In the genomic region with DNA sequence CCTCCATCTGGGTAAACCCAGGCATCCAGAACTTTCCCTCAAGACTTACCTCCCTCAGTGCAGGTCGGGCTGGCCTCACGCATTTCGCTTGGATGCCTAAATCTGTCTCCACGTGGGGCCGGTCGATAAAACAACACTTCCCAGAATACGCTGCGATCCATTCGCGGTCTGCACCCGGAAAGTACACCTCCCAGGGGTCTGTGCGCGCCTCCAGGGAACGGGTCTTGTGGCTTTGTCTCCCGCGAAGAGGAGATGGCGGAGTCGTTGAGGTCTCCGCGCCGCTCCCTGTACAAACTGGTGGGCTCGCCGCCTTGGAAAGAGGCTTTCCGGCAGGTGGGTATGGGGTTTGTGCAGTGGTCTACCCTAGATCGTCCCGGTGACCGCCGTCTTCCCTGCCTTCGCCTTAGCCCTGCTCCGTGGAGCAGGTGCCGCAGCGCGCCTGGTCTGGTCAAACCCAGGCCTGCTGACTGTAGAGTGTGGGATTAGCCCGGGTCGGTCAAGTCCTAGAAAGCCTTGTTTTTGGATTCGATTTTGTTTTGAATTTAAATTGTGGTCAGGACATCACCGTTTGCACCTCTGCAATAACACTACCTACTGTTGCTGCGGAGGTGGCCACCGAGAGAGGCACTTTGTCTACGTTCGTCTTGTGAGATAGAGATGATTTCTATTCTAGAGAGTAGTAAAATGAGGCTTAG, we compare ENCODE assay signal across 8 cellular contexts. TPM values are rescaled to one million over a fixed set of nuclear protein-coding genes. Genes with fewer than 3 reads are reported as not detected.
DNase-seq lines count a peak whose midpoint lies in the region; ATAC-seq, FAIRE-seq and TF ChIP-seq lines count a peak whose summit lies in the region.

A gene with protein sequence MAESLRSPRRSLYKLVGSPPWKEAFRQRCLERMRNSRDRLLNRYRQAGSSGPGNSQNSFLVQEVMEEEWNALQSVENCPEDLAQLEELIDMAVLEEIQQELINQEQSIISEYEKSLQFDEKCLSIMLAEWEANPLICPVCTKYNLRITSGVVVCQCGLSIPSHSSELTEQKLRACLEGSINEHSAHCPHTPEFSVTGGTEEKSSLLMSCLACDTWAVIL (plus strand): TSS at position 224 of the 695 bp plus-strand sequence. CDS start 29 bp downstream, at position 253.

- no peak within 1 kb of the TSS; the same call in 1 of the 2 replicates for H2BK15ac ChIP-seq in H1 (ENCODE audit: low read length)

- peaks cover 0 to 4% (median 2%) of the 10 kb centered on the region in 4 experiments; a peak in 3 of 7 replicates for H3K4me1 ChIP-seq in H1 (replicated peaks in 1 of 4; ENCODE audit: control insufficient read depth in 3 of 4, insufficient read depth in 4 of 4, low read length in 3 of 4)
- H3K4me1 ChIP-seq in mesodermal cell (ENCODE audit: control insufficient read depth, insufficient read depth, low read length, poor library complexity, severe bottlenecking) = peaks cover 12% of the 10 kb centered on the region

- peak; percentile 46 for ATAC-seq in GM19372 (IDR thresholded peaks at IDR 0.05; ENCODE audit: low read depth, unreplicated experiment)
- ATAC-seq in HG03521 (IDR thresholded peaks at IDR 0.05; ENCODE audit: unreplicated experiment) = peak; percentile 42
- ATAC-seq in activated CD8-positive, alpha-beta T cell treated with anti-CD3 and anti-CD28 coated beads for 36 hours = peak; percentile 70

- peak within 1 kb of the TSS; percentile 98 to 99 for H3K4me3 Mint-ChIP-seq in CD14-positive monocyte
- H3K4me3 Mint-ChIP-seq in activated CD8-positive, alpha-beta T cell treated with anti-CD3 and anti-CD28 coated beads for 36 hours = peak within 1 kb of the TSS; percentile 100

- TF ChIP-seq CTCF in CD14-positive monocyte (IDR thresholded peaks at IDR 0.05) (no peak), H1 (IDR thresholded peaks at IDR 0.05; ENCODE audit: control extremely low read depth in 1 of 3, insufficient read depth in 1 of 3, low read depth in 1 of 3, low read length in 3 of 3) (no peak)
- no peak for TF ChIP-seq CTCF in activated CD8-positive, alpha-beta T cell treated with anti-CD3 and anti-CD28 coated beads for 36 hours (IDR thresholded peaks at IDR 0.05)

- peak within 1 kb of the TSS; percentile 99; the same call in 1 of the 2 replicates for H4K8ac ChIP-seq in H1 (ENCODE audit: extremely low read depth, insufficient read depth, low read length)

- H2AFZ ChIP-seq in H1 (ENCODE audit: low read length) = peak within 1 kb of the TSS; percentile 100

- H3K27me3 ChIP-seq in H1 (replicated peaks in 1 of 4; ENCODE audit: control insufficient read depth in 3 of 4, extremely low read depth in 1 of 4, insufficient read depth in 3 of 4, low read length in 3 of 4) = no peaks in the 10 kb centered on the region

- peaks cover 19 to 59% (median 38%) of the 10 kb centered on the region in 4 experiments for H3K36me3 ChIP-seq in H1 (ENCODE audit: control insufficient read depth in 2 of 4, insufficient read depth in 4 of 4, low read length in 3 of 4)
- H3K36me3 ChIP-seq in mesodermal cell (ENCODE audit: control insufficient read depth, insufficient read depth, low read length) = peaks cover 62% of the 10 kb centered on the region

- no peak within 1 kb of the TSS for H3K23ac ChIP-seq in H1 (ENCODE audit: insufficient read length)

- no peaks in the 10 kb centered on the region for H3K9me3 Mint-ChIP-seq in CD14-positive monocyte
- H3K9me3 Mint-ChIP-seq in activated CD8-positive, alpha-beta T cell treated with anti-CD3 and anti-CD28 coated beads for 36 hours = no peaks in the 10 kb centered on the region

- POLR2A ChIA-PET in activated CD8-positive, alpha-beta T cell treated with anti-CD3 and anti-CD28 coated beads for 36 hours (lab: Charles Lee) = interaction anchor here (0.6 to 4.4 kb wide), 22 partner anchors 8 to 588 kb away, joined by 3 to 40 read pairs (median 4); a partner anchor contains a TSS
- POLR2A ChIA-PET in H1 (lab: Charles Lee; ENCODE audit: partially characterized antibody) = interaction anchor here (0.9 to 11.3 kb wide), 17 partner anchors 10 to 66 kb away, joined by 3 to 225 read pairs (median 5); a partner anchor contains a TSS

- peaks cover 0 to 2% (median 2%) of the 10 kb centered on the region in 3 donors for H3K27me3 Mint-ChIP-seq in CD14-positive monocyte (ENCODE audit: low read depth in 3 of 3)
- H3K27me3 Mint-ChIP-seq in activated CD8-positive, alpha-beta T cell treated with anti-CD3 and anti-CD28 coated beads for 36 hours = no peaks in the 10 kb centered on the region

- peak within 1 kb of the TSS; percentile 97; the same call in 1 of the 2 replicates for H3K18ac ChIP-seq in H1 (ENCODE audit: extremely low read depth, low read length)

- H3K23me2 ChIP-seq in H1 (ENCODE audit: low read depth, low read length) = peaks cover 5% of the 10 kb centered on the region

- peaks cover 23% of the 10 kb centered on the region for H3K4me1 Mint-ChIP-seq in CD14-positive monocyte
- H3K4me1 Mint-ChIP-seq in activated CD8-positive, alpha-beta T cell treated with anti-CD3 and anti-CD28 coated beads for 36 hours (ENCODE audit: low read depth) = peaks cover 43% of the 10 kb centered on the region

- peak within 1 kb of the TSS; percentile 96 for H4K91ac ChIP-seq in H1 (replicated peaks; ENCODE audit: insufficient read length, low read length)

- no peak within 1 kb of the TSS; the same call in 1 of the 2 replicates for H2AK5ac ChIP-seq in H1 (ENCODE audit: low read depth, low read length)

- H3K36me3 Mint-ChIP-seq in CD14-positive monocyte = peaks cover 32 to 50% of the 10 kb centered on the region in 2 donors
- peaks cover 57% of the 10 kb centered on the region for H3K36me3 Mint-ChIP-seq in activated CD8-positive, alpha-beta T cell treated with anti-CD3 and anti-CD28 coated beads for 36 hours (ENCODE audit: low read depth)

- H3K14ac ChIP-seq in H1 (ENCODE audit: insufficient read length) = no peak within 1 kb of the TSS

- peak within 1 kb of the TSS; percentile 55 to 94 for H3K4me2 ChIP-seq in H1 (ENCODE audit: insufficient read depth in 1 of 2, low read depth in 2 of 2, low read length in 2 of 2)

- H3K79me2 ChIP-seq in H1 (ENCODE audit: control insufficient read depth in 1 of 2, insufficient read depth in 2 of 2, low read length in 2 of 2) = peaks cover 23 to 70% of the 10 kb centered on the region in 2 experiments

- peak; percentile 85 to 94 for TF ChIP-seq POLR2A in H1 (IDR thresholded peaks at IDR 0.05; ENCODE audit: control extremely low read depth in 1 of 2, low read depth in 2 of 2, low read length in 2 of 2)

- no peak within 1 kb of the TSS for H2BK20ac ChIP-seq in H1 (ENCODE audit: low read length)

- H2BK120ac ChIP-seq in H1 (replicated peaks; ENCODE audit: low read depth, low read length) = peak within 1 kb of the TSS; percentile 58

- FAIRE-seq in H1 (lab: Jason Lieb, UNC) = no peak

- peak within 1 kb of the TSS; percentile 67 to 99 (median 97) for H3K4me3 ChIP-seq in H1 (ENCODE audit: extremely low read depth in 1 of 4, insufficient read depth in 2 of 4, low read depth in 3 of 4, low read length in 4 of 4)
- peak within 1 kb of the TSS; percentile 87 for H3K4me3 ChIP-seq in mesodermal cell (ENCODE audit: extremely low read depth, insufficient read depth, low read length, poor library complexity, severe bottlenecking)

- peak within 1 kb of the TSS; percentile 98 for H2BK12ac ChIP-seq in H1 (ENCODE audit: low read depth, low read length)

- CTCF ChIA-PET in activated CD8-positive, alpha-beta T cell treated with anti-CD3 and anti-CD28 coated beads for 36 hours (lab: Charles Lee) = interaction anchor here (3.8 kb wide), 1 partner anchor 19 kb away, joined by 43 read pairs; a partner anchor contains a TSS
- CTCF ChIA-PET in H1 (lab: Charles Lee; ENCODE audit: partially characterized antibody) = interaction anchor here (1.8 kb wide), 1 partner anchor 11 kb away, joined by 7 read pairs; no protein-coding TSS in a partner anchor

- peak within 1 kb of the TSS; percentile 96 for H2BK5ac ChIP-seq in H1 (ENCODE audit: low read depth, low read length)

- peak within 1 kb of the TSS; percentile 83 for H3K56ac ChIP-seq in H1 (replicated peaks; ENCODE audit: insufficient read length, low read depth, low read length)

- H3K27ac Mint-ChIP-seq in CD14-positive monocyte = peak within 1 kb of the TSS; percentile 88 to 97 (median 95)
- peak within 1 kb of the TSS; percentile 100 for H3K27ac Mint-ChIP-seq in activated CD8-positive, alpha-beta T cell treated with anti-CD3 and anti-CD28 coated beads for 36 hours

- H4K20me1 ChIP-seq in H1 (replicated peaks in 1 of 2; ENCODE audit: control insufficient read depth in 1 of 2, insufficient read depth in 2 of 2, low read length in 2 of 2) = peaks cover 4% of the 10 kb centered on the region in 2 experiments

- H3K9me3 ChIP-seq in H1 (ENCODE audit: insufficient read depth in 2 of 2, low read depth in 1 of 2, low read length in 1 of 2) = no peaks in the 10 kb centered on the region
- no peaks in the 10 kb centered on the region for H3K9me3 ChIP-seq in mesodermal cell (ENCODE audit: control insufficient read depth, low read length)

- peak within 1 kb of the TSS; percentile 92 to 99 (median 98) for H3K9ac ChIP-seq in H1 (replicated peaks in 1 of 4; ENCODE audit: extremely low read depth in 1 of 4, low read depth in 3 of 4, low read length in 3 of 4)

- TF ChIP-seq RAD21 in H1 (IDR thresholded peaks at IDR 0.05 in 1 of 2, conservative IDR thresholded peaks at IDR 0.05 in 1 of 2; ENCODE audit: low read depth in 2 of 2, low read length in 2 of 2) = no peak

- no peak for TF ChIP-seq EP300 in H1 (IDR thresholded peaks at IDR 0.05; ENCODE audit: borderline replicate concordance in 1 of 2, low read depth in 2 of 2, low read length in 2 of 2)

- H3K27ac ChIP-seq in H1 (ENCODE audit: low read depth, low read length) (peak within 1 kb of the TSS; percentile 95), mesodermal cell (ENCODE audit: low read depth, low read length, severe bottlenecking) (peak within 1 kb of the TSS; percentile 83)

- H3K4ac ChIP-seq in H1 (replicated peaks; ENCODE audit: insufficient read length, low read depth, low read length) = peak within 1 kb of the TSS; percentile 27

- intact Hi-C loops in CD14-positive monocyte (cut with micrococcal nuclease) = loop anchor here in 1 of 2 donors (2.0 to 5.0 kb wide), 2 partner anchors 19 to 67 kb away; a partner anchor contains a TSS
- intact Hi-C loops in activated CD8-positive, alpha-beta T cell treated with anti-CD3 and anti-CD28 coated beads for 36 hours (cut with micrococcal nuclease) = no loop called here

- peak; percentile 81 for DNase-seq in CD14-positive monocyte (ENCODE audit: low spot score)
- DNase-seq in NCI-H82 treated with DMSO at 0.1 percent for 48 hours (lab: John Stamatoyannopoulos, UW; ENCODE audit: unreplicated experiment) = peak; percentile 96
- DNase-seq in activated CD8-positive, alpha-beta T cell treated with anti-CD3 and anti-CD28 coated beads for 36 hours = peak; percentile 94
- peak; percentile 29 to 87 for DNase-seq in H1 (ENCODE audit: low read depth in 1 of 2, low spot score in 2 of 2)
- peak; percentile 75 to 80 for DNase-seq in stimulated activated CD8-positive, alpha-beta memory T cell treated with anti-CD3 and anti-CD28 coated beads, Interleukin-15, amount 100 ng/mL, for 48 hours (ENCODE audit: low read depth in 2 of 2)

- 1% methylated on average over 41 of the region's 41 CpGs; no CpG with 5 or more reads in 1 of the 2 experiments for WGBS in H1 (ENCODE audit: extremely low coverage in 1 of 2, insufficient coverage in 1 of 2, insufficient read length in 1 of 2, insufficient replicate concordance in 2 of 2, low coverage in 1 of 2, low lambda C conversion rate in 2 of 2, missing lambda C conversion rate in 1 of 2), 2 experiments
- 0% methylated on average over 25 to 33 of the region's 41 CpGs for WGBS in mesodermal cell (ENCODE audit: insufficient coverage in 2 of 2), 2 experiments

- peak within 1 kb of the TSS; percentile 84 for H4K5ac ChIP-seq in H1 (ENCODE audit: insufficient read length, low read depth, low read length)

- H3K79me1 ChIP-seq in H1 (ENCODE audit: low read depth, low read length) = peaks cover 9% of the 10 kb centered on the region; the same call in 1 of the 2 replicates

RNA-seq across cellular contexts. Expression of the gene that starts here (rescaled TPM):
- polyA plus RNA-seq in CD14-positive monocyte = 10 to 100 TPM; 18.9 to 20.5 TPM
- 10 to 100 TPM; 56.9 to 61.4 TPM for total RNA-seq in activated CD8-positive, alpha-beta T cell treated with anti-CD3 and anti-CD28 coated beads for 36 hours
- total RNA-seq in H1 (2021; fragmentation: NEBNext Ultra II Directional; extraction: Animal tissue kit (Norgen Biotek cat#: 25700)) = 57.7 and 59.6 TPM in 2 replicates
- 37.0 and 54.5 TPM in 2 replicates for polyA plus RNA-seq in H1 (2011; rRNA removed)
- polyA plus RNA-seq in H1 (2011; cell fraction: cytosol; rRNA removed) = 64.6 TPM
- polyA plus RNA-seq in H1 (2011; cell fraction: nucleus; rRNA removed) = 38.6 TPM
- polyA plus RNA-seq in H1 (2012, experiment 1 of 2) = 54.8 to 70.4 TPM (median 65.0 TPM) in 4 replicates
- polyA plus RNA-seq in H1 (2012, experiment 2 of 2) = 17.9 TPM
- 55.4 TPM for polyA plus RNA-seq in H1 (2013, experiment 1 of 2)
- 53.0 TPM for polyA plus RNA-seq in H1 (2013, experiment 2 of 2)
- polyA minus RNA-seq in H1 (2011; rRNA and poly(A)+ RNA removed) = 39.3 and 40.2 TPM in 2 replicates
- 27.4 TPM for polyA minus RNA-seq in H1 (2011; cell fraction: cytosol; rRNA and poly(A)+ RNA removed)
- 52.9 TPM for polyA minus RNA-seq in H1 (2011; cell fraction: nucleus; rRNA and poly(A)+ RNA removed)
- 51.3 TPM for polyA plus RNA-seq in mesodermal cell (2013, experiment 1 of 2)
- 52.7 TPM for polyA plus RNA-seq in mesodermal cell (2013, experiment 2 of 2)

Comparison
In these comparisons a context has a peak if more than half of its experiments do, and no peak if none do; other contexts are left out.
1. Peak in every context shown above with its lines: DNase-seq, ATAC-seq, H3K4me3 ChIP-seq and H3K27ac ChIP-seq.